19 cellular contexts compared by ENCODE assay signal in the genomic region with DNA sequence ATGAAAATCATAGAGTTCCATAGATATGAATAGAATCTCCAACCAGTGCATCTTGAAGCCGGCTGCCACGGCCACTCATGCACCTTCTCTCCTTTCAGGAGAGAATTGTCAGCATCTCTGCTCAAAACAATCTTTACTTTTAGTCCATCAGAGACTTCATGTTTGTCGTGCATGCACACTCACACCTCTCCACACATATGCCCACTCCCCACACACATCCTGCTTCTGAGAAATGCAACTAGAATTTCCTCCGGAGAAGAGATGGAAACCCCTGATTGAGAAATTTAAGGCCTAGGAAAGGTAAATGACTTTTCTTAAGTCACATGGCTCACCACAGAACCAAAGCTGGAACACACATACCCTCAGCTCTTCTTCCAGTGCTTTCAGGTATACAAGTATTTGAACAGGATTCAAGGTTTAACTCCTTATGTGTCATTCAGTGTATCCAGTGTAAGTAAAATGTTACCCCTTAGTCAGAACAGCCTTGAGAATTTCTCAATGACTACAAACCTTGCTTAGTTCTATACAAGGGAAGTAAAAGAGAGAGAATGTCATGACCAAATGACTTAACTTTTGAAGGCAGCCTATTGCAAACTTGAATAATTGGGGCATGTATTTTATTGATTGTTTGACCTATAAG.
A peak's percentile ranks its signal among the peaks of the same experiment; 100 is the strongest.
DNase-seq lines count a peak whose midpoint lies in the region; ATAC-seq and TF ChIP-seq lines count a peak whose summit lies in the region.
"Had no signal": no experiment of that assay in that cellular context is flagged by ENCODE, and none has a peak within 500 bp of the region (broad histone marks: within the 10 kb centered on the region; RNA-seq: fewer than 3 reads in every experiment).

No MANE protein-coding gene starts in this region.

- no peaks in the 10 kb centered on the region for H3K9me2 ChIP-seq in Loucy (replicated peaks; ENCODE audit: low read depth, low read length)

- no peaks in the 10 kb centered on the region for H4K20me1 ChIP-seq in Loucy (ENCODE audit: insufficient read depth, low read length, poor library complexity, severe bottlenecking)

- no peak overlapping the region for H3K9ac ChIP-seq in Loucy (ENCODE audit: low read depth, low read length, poor library complexity, severe bottlenecking)
- H3K9ac ChIP-seq: KMS-11 had no signal

- H2AFZ ChIP-seq in Loucy (ENCODE audit: low read length): 0 out of 2 replicates have a peak overlapping the region, but pooled peaks have one; percentile 1

- H3K36me3 ChIP-seq in Loucy (ENCODE audit: insufficient read depth, low read length): no peaks in the 10 kb centered on the region

- no peak overlapping the region for H3K4me3 Mint-ChIP-seq in activated naive CD8-positive, alpha-beta T cell treated with anti-CD3 and anti-CD28 coated beads, Interleukin-2, amount 50 U/mL, for 24 hours
- no peak overlapping the region for H3K4me3 Mint-ChIP-seq in activated naive CD8-positive, alpha-beta T cell treated with anti-CD3 and anti-CD28 coated beads for 36 hours
- H3K4me3 Mint-ChIP-seq in activated T-helper 1 cell treated with anti-CD3 and anti-CD28 coated beads, Interleukin-12 subunit alpha, Interleukin-12 subunit beta, Interleukin-2, Interleukin-4 antibody, amounts not matched to agents 30 ng/mL and 10 ng/mL and 1 ng/mL, durations not matched to agents 14 hours and 24 hours and 36 hours: no peak overlapping the region
- H3K4me3 Mint-ChIP-seq in stimulated activated effector memory CD8-positive, alpha-beta T cell treated with anti-CD3 and anti-CD28 coated beads, Interleukin-12 subunit alpha, Interleukin-12 subunit beta, amount 100 ng/mL, for 72 hours: no peak overlapping the region
- H3K4me3 Mint-ChIP-seq: CD8-positive, alpha-beta memory T cell; HFFc6 had no signal

- H3K27me3 Mint-ChIP-seq in activated naive CD8-positive, alpha-beta T cell treated with anti-CD3 and anti-CD28 coated beads, Interleukin-2, amount 50 U/mL, for 24 hours: peaks cover 7% of the 10 kb centered on the region
- peaks cover 4% of the 10 kb centered on the region for H3K27me3 Mint-ChIP-seq in activated naive CD8-positive, alpha-beta T cell treated with anti-CD3 and anti-CD28 coated beads for 36 hours
- peaks cover 2% of the 10 kb centered on the region for H3K27me3 Mint-ChIP-seq in activated T-helper 1 cell treated with anti-CD3 and anti-CD28 coated beads, Interleukin-12 subunit alpha, Interleukin-12 subunit beta, Interleukin-2, Interleukin-4 antibody, amounts not matched to agents 30 ng/mL and 10 ng/mL and 1 ng/mL, durations not matched to agents 14 hours and 24 hours and 36 hours (ENCODE audit: insufficient read depth)

- TF ChIP-seq CTCF in Loucy (conservative IDR thresholded peaks at IDR 0.05; ENCODE audit: low read length): no peak

- H3K4me2 ChIP-seq in Loucy (ENCODE audit: low read depth, low read length, poor library complexity, severe bottlenecking): no peak overlapping the region
- H3K4me2 ChIP-seq: KMS-11 had no signal

- H3K27ac Mint-ChIP-seq in activated naive CD8-positive, alpha-beta T cell treated with anti-CD3 and anti-CD28 coated beads, Interleukin-2, amount 50 U/mL, for 24 hours: peak overlapping the region; percentile 23
- H3K27ac Mint-ChIP-seq in activated naive CD8-positive, alpha-beta T cell treated with anti-CD3 and anti-CD28 coated beads for 36 hours: no peak overlapping the region
- peak overlapping the region; percentile 13 for H3K27ac Mint-ChIP-seq in activated T-helper 1 cell treated with anti-CD3 and anti-CD28 coated beads, Interleukin-12 subunit alpha, Interleukin-12 subunit beta, Interleukin-2, Interleukin-4 antibody, amounts not matched to agents 30 ng/mL and 10 ng/mL and 1 ng/mL, durations not matched to agents 14 hours and 24 hours and 36 hours
- H3K27ac Mint-ChIP-seq in stimulated activated effector memory CD8-positive, alpha-beta T cell treated with anti-CD3 and anti-CD28 coated beads, Interleukin-12 subunit alpha, Interleukin-12 subunit beta, amount 100 ng/mL, for 72 hours: no peak overlapping the region
- H3K27ac Mint-ChIP-seq: CD8-positive, alpha-beta memory T cell; HFFc6 had no signal

- H3K9me3 Mint-ChIP-seq in activated naive CD8-positive, alpha-beta T cell treated with anti-CD3 and anti-CD28 coated beads, Interleukin-2, amount 50 U/mL, for 24 hours: no peaks in the 10 kb centered on the region
- no peaks in the 10 kb centered on the region for H3K9me3 Mint-ChIP-seq in activated naive CD8-positive, alpha-beta T cell treated with anti-CD3 and anti-CD28 coated beads for 36 hours
- no peaks in the 10 kb centered on the region for H3K9me3 Mint-ChIP-seq in activated T-helper 1 cell treated with anti-CD3 and anti-CD28 coated beads, Interleukin-12 subunit alpha, Interleukin-12 subunit beta, Interleukin-2, Interleukin-4 antibody, amounts not matched to agents 30 ng/mL and 10 ng/mL and 1 ng/mL, durations not matched to agents 14 hours and 24 hours and 36 hours
- no peaks in the 10 kb centered on the region for H3K9me3 Mint-ChIP-seq in stimulated activated effector memory CD8-positive, alpha-beta T cell treated with anti-CD3 and anti-CD28 coated beads, Interleukin-12 subunit alpha, Interleukin-12 subunit beta, amount 100 ng/mL, for 72 hours
- H3K9me3 Mint-ChIP-seq: CD8-positive, alpha-beta memory T cell; HFFc6 had no signal

- peaks cover 2% of the 10 kb centered on the region for H3K4me1 Mint-ChIP-seq in activated naive CD8-positive, alpha-beta T cell treated with anti-CD3 and anti-CD28 coated beads, Interleukin-2, amount 50 U/mL, for 24 hours
- peaks cover under 1% of the 10 kb centered on the region for H3K4me1 Mint-ChIP-seq in activated naive CD8-positive, alpha-beta T cell treated with anti-CD3 and anti-CD28 coated beads for 36 hours
- peaks cover 7% of the 10 kb centered on the region for H3K4me1 Mint-ChIP-seq in activated T-helper 1 cell treated with anti-CD3 and anti-CD28 coated beads, Interleukin-12 subunit alpha, Interleukin-12 subunit beta, Interleukin-2, Interleukin-4 antibody, amounts not matched to agents 30 ng/mL and 10 ng/mL and 1 ng/mL, durations not matched to agents 14 hours and 24 hours and 36 hours (ENCODE audit: low read depth)
- peaks cover 7% of the 10 kb centered on the region for H3K4me1 Mint-ChIP-seq in stimulated activated effector memory CD8-positive, alpha-beta T cell treated with anti-CD3 and anti-CD28 coated beads, Interleukin-12 subunit alpha, Interleukin-12 subunit beta, amount 100 ng/mL, for 72 hours
- H3K4me1 Mint-ChIP-seq: CD8-positive, alpha-beta memory T cell had no signal

- H3K4me1 ChIP-seq in Loucy (ENCODE audit: insufficient read depth, low read length, poor library complexity, severe bottlenecking): peaks cover 4% of the 10 kb centered on the region

- no peak for DNase-seq in activated naive CD8-positive, alpha-beta T cell treated with anti-CD3 and anti-CD28 coated beads, Interleukin-2, amount 50 U/mL, for 24 hours
- no peak for DNase-seq in activated naive CD8-positive, alpha-beta T cell treated with anti-CD3 and anti-CD28 coated beads for 36 hours
- no peak for DNase-seq in activated T-helper 1 cell treated with anti-CD3 and anti-CD28 coated beads, Interleukin-12 subunit alpha, Interleukin-12 subunit beta, Interleukin-2, Interleukin-4 antibody, amounts not matched to agents 30 ng/mL and 10 ng/mL and 1 ng/mL, durations not matched to agents 14 hours and 24 hours and 36 hours (ENCODE audit: low spot score)
- DNase-seq in stimulated activated effector memory CD8-positive, alpha-beta T cell treated with anti-CD3 and anti-CD28 coated beads, Interleukin-12 subunit alpha, Interleukin-12 subunit beta, amount 100 ng/mL, for 72 hours (ENCODE audit: low spot score in 2 of 2): no peak
- no peak for DNase-seq in A172 (ENCODE audit: low spot score)
- DNase-seq: ACHN; C1 segment of cervical spinal cord; CD8-positive, alpha-beta memory T cell; H7; HFFc6; NCI-H1092; NCI-H1436 treated with DMSO at 0.1 percent for 48 hours; NCI-H2029 treated with DMSO at 0.1 percent for 48 hours; NCI-H2171; NCI-H526 had no signal

- no peaks in the 10 kb centered on the region for H3K9me3 ChIP-seq in Loucy (ENCODE audit: insufficient read depth, low read depth, low read length)

- H3F3A ChIP-seq in Loucy (ENCODE audit: low read depth): no peaks in the 10 kb centered on the region

- H3K27me3 ChIP-seq in Loucy (ENCODE audit: insufficient read depth, low read length, poor library complexity, severe bottlenecking): no peaks in the 10 kb centered on the region

- ATAC-seq in activated naive CD8-positive, alpha-beta T cell treated with anti-CD3 and anti-CD28 coated beads, Interleukin-2, amount 50 U/mL, for 24 hours: no peak
- ATAC-seq in stimulated activated effector memory CD8-positive, alpha-beta T cell treated with anti-CD3 and anti-CD28 coated beads, Interleukin-12 subunit alpha, Interleukin-12 subunit beta, amount 100 ng/mL, for 72 hours: peak; percentile 88
- no peak for ATAC-seq in GM18868 (IDR thresholded peaks at IDR 0.05; ENCODE audit: unreplicated experiment)
- ATAC-seq: Right ventricle myocardium inferior had no signal

- H3K4me3 ChIP-seq in Loucy (ENCODE audit: low read length, poor library complexity, severe bottlenecking): no peak overlapping the region

- intact Hi-C loops in activated T-helper 1 cell treated with anti-CD3 and anti-CD28 coated beads, Interleukin-12 subunit alpha, Interleukin-12 subunit beta, Interleukin-2, Interleukin-4 antibody, amounts not matched to agents 30 ng/mL and 10 ng/mL and 1 ng/mL, durations not matched to agents 14 hours and 24 hours and 36 hours (cut with micrococcal nuclease): loop anchor here (5.0 kb wide), 1 partner anchor 68 kb away; no protein-coding TSS in a partner anchor

- no peaks in the 10 kb centered on the region for H3K79me2 ChIP-seq in Loucy (ENCODE audit: insufficient read depth, low read length)

- no peaks in the 10 kb centered on the region for H3K36me3 Mint-ChIP-seq in activated naive CD8-positive, alpha-beta T cell treated with anti-CD3 and anti-CD28 coated beads, Interleukin-2, amount 50 U/mL, for 24 hours (ENCODE audit: low read depth)
- H3K36me3 Mint-ChIP-seq in activated naive CD8-positive, alpha-beta T cell treated with anti-CD3 and anti-CD28 coated beads for 36 hours: no peaks in the 10 kb centered on the region
- H3K36me3 Mint-ChIP-seq in activated T-helper 1 cell treated with anti-CD3 and anti-CD28 coated beads, Interleukin-12 subunit alpha, Interleukin-12 subunit beta, Interleukin-2, Interleukin-4 antibody, amounts not matched to agents 30 ng/mL and 10 ng/mL and 1 ng/mL, durations not matched to agents 14 hours and 24 hours and 36 hours (ENCODE audit: low read depth): no peaks in the 10 kb centered on the region
- H3K36me3 Mint-ChIP-seq in stimulated activated effector memory CD8-positive, alpha-beta T cell treated with anti-CD3 and anti-CD28 coated beads, Interleukin-12 subunit alpha, Interleukin-12 subunit beta, amount 100 ng/mL, for 72 hours: no peaks in the 10 kb centered on the region
- H3K36me3 Mint-ChIP-seq: CD8-positive, alpha-beta memory T cell had no signal

Comparison
In these comparisons a context has a peak if more than half of its experiments do, and no peak if none do; other contexts are left out.
1. H3K27ac Mint-ChIP-seq: peak in activated naive CD8-positive, alpha-beta T cell treated with anti-CD3 and anti-CD28 coated beads, Interleukin-2, amount 50 U/mL, for 24 hours (single experiment) and activated T-helper 1 cell treated with anti-CD3 and anti-CD28 coated beads, Interleukin-12 subunit alpha, Interleukin-12 subunit beta, Interleukin-2, Interleukin-4 antibody, amounts not matched to agents 30 ng/mL and 10 ng/mL and 1 ng/mL, durations not matched to agents 14 hours and 24 hours and 36 hours (single experiment); none in activated naive CD8-positive, alpha-beta T cell treated with anti-CD3 and anti-CD28 coated beads for 36 hours (single experiment) and stimulated activated effector memory CD8-positive, alpha-beta T cell treated with anti-CD3 and anti-CD28 coated beads, Interleukin-12 subunit alpha, Interleukin-12 subunit beta, amount 100 ng/mL, for 72 hours (single experiment).